12 cellular contexts compared by ENCODE assay signal in the genomic region with DNA sequence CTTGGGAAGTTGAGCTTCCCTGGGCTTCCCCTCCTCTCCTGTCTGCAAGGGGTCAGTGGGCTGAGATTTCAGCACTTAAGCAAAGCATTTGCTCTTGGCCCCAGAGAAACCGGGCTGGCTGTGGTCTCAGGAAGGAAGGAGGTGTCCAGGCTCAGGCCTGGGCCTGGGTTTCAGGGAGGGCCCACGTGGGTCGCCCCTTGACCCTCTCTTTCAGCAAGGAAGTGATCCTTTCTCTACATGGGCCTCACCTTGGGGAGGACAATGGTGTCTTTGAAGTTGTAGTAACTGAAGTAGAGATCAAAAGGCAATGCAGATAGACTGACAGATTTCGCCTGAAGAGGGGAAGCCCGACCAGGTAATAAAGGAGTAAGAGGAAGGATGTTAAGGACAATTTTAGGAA. TPM values are rescaled to one million over a fixed set of nuclear protein-coding genes. Genes with fewer than 3 reads are reported as not detected.
A peak's percentile ranks its signal among the peaks of the same experiment; 100 is the strongest.
DNase-seq lines count a peak whose midpoint lies in the region; ATAC-seq and TF ChIP-seq lines count a peak whose summit lies in the region.
"Had no signal": no experiment of that assay in that cellular context is flagged by ENCODE, and none has a peak within 500 bp of the region (broad histone marks: within the 10 kb centered on the region; RNA-seq: fewer than 3 reads in every experiment).

No MANE protein-coding gene starts in this region.

- TF ChIP-seq CTCF in sigmoid colon (IDR thresholded peaks at IDR 0.05): no peak

- peaks cover 0 to 36% (median 29%) of the 10 kb centered on the region in 4 donors for H3K4me1 ChIP-seq in sigmoid colon

- H3K27me3 ChIP-seq in sigmoid colon: peaks cover 0 to 4% (median 0%) of the 10 kb centered on the region in 3 donors

- ATAC-seq in GM18517 (IDR thresholded peaks at IDR 0.05; ENCODE audit: unreplicated experiment): peak; percentile 24
- ATAC-seq in GM21737 (IDR thresholded peaks at IDR 0.05; ENCODE audit: unreplicated experiment): peak; percentile 39
- ATAC-seq in activated naive CD8-positive, alpha-beta T cell treated with anti-CD3 and anti-CD28 coated beads, Interleukin-2, amount 50 U/mL, for 24 hours: no peak
- ATAC-seq in GM21576 (IDR thresholded peaks at IDR 0.05; ENCODE audit: unreplicated experiment): no peak

- no peak overlapping the region for H3K4me3 ChIP-seq in sigmoid colon

- WGBS in sigmoid colon, 2 donors: 28 to 45% methylated on average over 5 of the region's 5 CpGs

- no peaks in the 10 kb centered on the region for H3K36me3 ChIP-seq in sigmoid colon

- TF ChIP-seq POLR2A in sigmoid colon (IDR thresholded peaks at IDR 0.05): no peak

- no peaks in the 10 kb centered on the region for H3K9me3 ChIP-seq in sigmoid colon

- peaks cover 9% of the 10 kb centered on the region for H3K36me3 Mint-ChIP-seq in activated naive CD8-positive, alpha-beta T cell treated with anti-CD3 and anti-CD28 coated beads, Interleukin-2, amount 50 U/mL, for 24 hours (ENCODE audit: low read depth)

- peak overlapping the region; percentile 3 to 67 (median 47) for H3K27ac ChIP-seq in sigmoid colon

- no peak for TF ChIP-seq EP300 in sigmoid colon (IDR thresholded peaks at IDR 0.05)

- H3K27ac Mint-ChIP-seq in activated naive CD8-positive, alpha-beta T cell treated with anti-CD3 and anti-CD28 coated beads, Interleukin-2, amount 50 U/mL, for 24 hours: peak overlapping the region; percentile 83

- H3K9me3 Mint-ChIP-seq in activated naive CD8-positive, alpha-beta T cell treated with anti-CD3 and anti-CD28 coated beads, Interleukin-2, amount 50 U/mL, for 24 hours: no peaks in the 10 kb centered on the region

- peak overlapping the region; percentile 9 for H3K4me3 Mint-ChIP-seq in activated naive CD8-positive, alpha-beta T cell treated with anti-CD3 and anti-CD28 coated beads, Interleukin-2, amount 50 U/mL, for 24 hours

- peaks cover 81% of the 10 kb centered on the region for H3K4me1 Mint-ChIP-seq in activated naive CD8-positive, alpha-beta T cell treated with anti-CD3 and anti-CD28 coated beads, Interleukin-2, amount 50 U/mL, for 24 hours

- H3K27me3 Mint-ChIP-seq in activated naive CD8-positive, alpha-beta T cell treated with anti-CD3 and anti-CD28 coated beads, Interleukin-2, amount 50 U/mL, for 24 hours: peaks cover 7% of the 10 kb centered on the region

- no peak for DNase-seq in activated naive CD8-positive, alpha-beta T cell treated with anti-CD3 and anti-CD28 coated beads, Interleukin-2, amount 50 U/mL, for 24 hours
- DNase-seq in sigmoid colon (no peak), NCI-H187 (lab: John Stamatoyannopoulos, UW) (no peak), cerebellar cortex (ENCODE audit: low spot score) (no peak)
- DNase-seq in activated CD4-positive, CD25-positive, alpha-beta regulatory T cell treated with anti-CD3 and anti-CD28 coated beads, Interleukin-2, amount 50 U/mL, for 72 hours: no peak
- DNase-seq: GDM1, H7 had no signal

- intact Hi-C loops in sigmoid colon (cut with DNase I): loop anchor here (5.0 to 10.0 kb wide), 2 partner anchors 46 to 109 kb away; partner anchors contain the start of gene CYLD

RNA-seq across cellular contexts. Expression of gene NOD2, which starts 2.7 kb away (rescaled TPM):
- 1 to 10 TPM; 2.5 to 3.0 (median 2.7) TPM for total RNA-seq in sigmoid colon
- polyA plus RNA-seq in sigmoid colon: under 1 TPM; 0.23 to 0.76 (median 0.60) TPM
- total RNA-seq: H7, IMR-90 had no signal
- polyA plus RNA-seq: IMR-90 had no signal

RNA-seq across cellular contexts. Expression of gene SNX20, which starts 15.0 kb away (rescaled TPM):
- 1 to 10 TPM; 1.5 to 1.9 (median 1.8) TPM for total RNA-seq in sigmoid colon
- 1 to 10 TPM in 1 of 3 donors, under 1 TPM in 2; 0.60 to 9.3 (median 0.92) TPM for polyA plus RNA-seq in sigmoid colon
- total RNA-seq: H7, IMR-90, NCI-H460 had no signal
- polyA plus RNA-seq: IMR-90 had no signal

RNA-seq across cellular contexts. Expression of gene CYLD, which starts 45.8 kb away (rescaled TPM):
- total RNA-seq in sigmoid colon: 10 to 100 TPM; 29.6 to 45.3 (median 38.5) TPM
- polyA plus RNA-seq in sigmoid colon: 10 to 100 TPM in 1 of 3 donors, 1 to 10 TPM in 2; 7.9 to 17.6 (median 8.4) TPM

Comparison
In these comparisons a context has a peak if more than half of its experiments do, and no peak if none do; other contexts are left out.
1. ATAC-seq: peak in GM18517 (single experiment) and GM21737 (single experiment); none in activated naive CD8-positive, alpha-beta T cell treated with anti-CD3 and anti-CD28 coated beads, Interleukin-2, amount 50 U/mL, for 24 hours (single experiment) and GM21576 (single experiment).